Comparison of ENCODE assay signal across 8 cellular contexts in genomic region chr6:37696841-37697735, GRCh38. TPM values are rescaled to one million over a fixed set of nuclear protein-coding genes. Genes with fewer than 3 reads are reported as not detected.
DNase-seq lines count a peak whose midpoint lies in the region; ATAC-seq and TF ChIP-seq lines count a peak whose summit lies in the region.

No MANE protein-coding gene starts in this region.

- POLR2A ChIA-PET in activated naive CD8-positive, alpha-beta T cell treated with anti-CD3 and anti-CD28 coated beads, Interleukin-2, amount 10 ng/mL, durations not matched to agents 7 days and 5 days (lab: Charles Lee), result interaction anchor here (0.7 to 1.6 kb wide), 6 partner anchors 9 to 1006 kb away, joined by 3 to 15 read pairs (median 5); partner anchors contain the start of genes CMTR1, GLO1 and ZFAND3

- TF ChIP-seq POLR2A in Peyer's patch (IDR thresholded peaks at IDR 0.05), result no peak

- peak overlapping the region; percentile 81 for H3K4me3 Mint-ChIP-seq in activated naive CD8-positive, alpha-beta T cell treated with anti-CD3 and anti-CD28 coated beads, Interleukin-2, amount 10 ng/mL, durations not matched to agents 7 days and 5 days

- peak; percentile 23 for ATAC-seq in activated naive CD8-positive, alpha-beta T cell treated with anti-CD3 and anti-CD28 coated beads, Interleukin-2, amount 10 ng/mL, durations not matched to agents 7 days and 5 days (ENCODE audit: low read depth)

- peak; percentile 42 for DNase-seq in NCI-H2227 (lab: John Stamatoyannopoulos, UW; ENCODE audit: unreplicated experiment)
- no peak for DNase-seq in NCI-H2227 treated with DMSO at 0.1 percent for 48 hours (lab: John Stamatoyannopoulos, UW)
- peak; percentile 28 to 59 (median 57) for DNase-seq in Peyer's patch
- peak; percentile 71 for DNase-seq in activated naive CD8-positive, alpha-beta T cell treated with anti-CD3 and anti-CD28 coated beads, Interleukin-2, amount 10 ng/mL, durations not matched to agents 7 days and 5 days
- DNase-seq in stimulated activated CD4-positive, alpha-beta T cell treated with anti-CD3 and anti-CD28 coated beads, Interleukin-15, amount 100 ng/mL, for 1 hour (ENCODE audit: low read depth in 1 of 2, low spot score in 1 of 2), result peak; percentile 10 to 16
- DNase-seq in NCI-H187 (lab: John Stamatoyannopoulos, UW), result no peak
- no peak for DNase-seq in HPDE6-E6E7 (ENCODE audit: extremely low spot score)

- H3K27ac Mint-ChIP-seq in activated naive CD8-positive, alpha-beta T cell treated with anti-CD3 and anti-CD28 coated beads, Interleukin-2, amount 10 ng/mL, durations not matched to agents 7 days and 5 days, result peak overlapping the region; percentile 17

- H3K27me3 ChIP-seq in Peyer's patch, result peaks cover 0 to 18% of the 10 kb centered on the region in 2 donors
- H3K27me3 ChIP-seq in iPS-18a (ENCODE audit: control insufficient read depth, insufficient read depth, low read length), result peaks cover 97% of the 10 kb centered on the region

- H3K27me3 Mint-ChIP-seq in activated naive CD8-positive, alpha-beta T cell treated with anti-CD3 and anti-CD28 coated beads, Interleukin-2, amount 10 ng/mL, durations not matched to agents 7 days and 5 days, result peaks cover 45% of the 10 kb centered on the region

- H3K9me3 ChIP-seq in Peyer's patch, result no peaks in the 10 kb centered on the region
- no peaks in the 10 kb centered on the region for H3K9me3 ChIP-seq in iPS-18a (ENCODE audit: control insufficient read depth, low read depth, low read length)

- H3K36me3 ChIP-seq in Peyer's patch, result no peaks in the 10 kb centered on the region
- no peaks in the 10 kb centered on the region for H3K36me3 ChIP-seq in iPS-18a (ENCODE audit: control insufficient read depth, low read depth, low read length)

- peaks cover 23% of the 10 kb centered on the region for H3K4me1 Mint-ChIP-seq in activated naive CD8-positive, alpha-beta T cell treated with anti-CD3 and anti-CD28 coated beads, Interleukin-2, amount 10 ng/mL, durations not matched to agents 7 days and 5 days

- peaks cover 0 to 41% (median 7%) of the 10 kb centered on the region in 4 donors for H3K4me1 ChIP-seq in Peyer's patch
- H3K4me1 ChIP-seq in iPS-18a (ENCODE audit: control insufficient read depth, low read depth, low read length), result peaks cover 16% of the 10 kb centered on the region

- H3K9ac ChIP-seq in iPS-18a (ENCODE audit: low read length), result no peak overlapping the region

- H3K4me3 ChIP-seq in Peyer's patch (peak overlapping the region; percentile 34 to 75 (median 66)), iPS-18a (ENCODE audit: low read length) (peak overlapping the region; percentile 73)

- no peak for TF ChIP-seq CTCF in Peyer's patch (IDR thresholded peaks at IDR 0.05)

- no peaks in the 10 kb centered on the region for H3K9me3 Mint-ChIP-seq in activated naive CD8-positive, alpha-beta T cell treated with anti-CD3 and anti-CD28 coated beads, Interleukin-2, amount 10 ng/mL, durations not matched to agents 7 days and 5 days

- H3K36me3 Mint-ChIP-seq in activated naive CD8-positive, alpha-beta T cell treated with anti-CD3 and anti-CD28 coated beads, Interleukin-2, amount 10 ng/mL, durations not matched to agents 7 days and 5 days, result peaks cover 3% of the 10 kb centered on the region

- H3K27ac ChIP-seq in Peyer's patch (peak overlapping the region in 3 of 4 donors; percentile 60 to 79 (median 66)), iPS-18a (ENCODE audit: low read length) (no peak overlapping the region)

RNA-seq across cellular contexts. Expression of gene MDGA1, which starts 0.6 kb away (rescaled TPM):
- total RNA-seq in Peyer's patch, result 1 to 10 TPM in 3 of 4 donors, under 1 TPM in 1; 0.35 to 4.3 (median 4.1) TPM
- 10 to 100 TPM; 16.4 to 23.0 TPM for total RNA-seq in activated naive CD8-positive, alpha-beta T cell treated with anti-CD3 and anti-CD28 coated beads, Interleukin-2, amount 10 ng/mL, durations not matched to agents 7 days and 5 days

Comparison
In these comparisons a context has a peak if more than half of its experiments do, and no peak if none do; other contexts are left out.
1. DNase-seq: peak in NCI-H2227 (single experiment), Peyer's patch (3 of 3), activated naive CD8-positive, alpha-beta T cell treated with anti-CD3 and anti-CD28 coated beads, Interleukin-2, amount 10 ng/mL, durations not matched to agents 7 days and 5 days (single experiment) and stimulated activated CD4-positive, alpha-beta T cell treated with anti-CD3 and anti-CD28 coated beads, Interleukin-15, amount 100 ng/mL, for 1 hour (2 of 2); none in NCI-H2227 treated with DMSO at 0.1 percent for 48 hours (single experiment), NCI-H187 (0 of 2) and HPDE6-E6E7 (single experiment).